In genomic region chr17:2084766-2085647, GRCh38 we compare ENCODE assay signal across 8 cellular contexts. TPM values are rescaled to one million over a fixed set of nuclear protein-coding genes. Genes with fewer than 3 reads are reported as not detected.
DNase-seq lines count a peak whose midpoint lies in the region; FAIRE-seq and TF ChIP-seq lines count a peak whose summit lies in the region.

No MANE protein-coding gene starts in this region.

- WGBS in trophoblast cell (ENCODE audit: extremely low coverage, insufficient coverage, insufficient read length): no CpG with 5 or more reads among the region's 13 CpGs

- peak overlapping the region; percentile 23 for H2BK5ac ChIP-seq in trophoblast cell (ENCODE audit: low read depth, low read length, poor library complexity)

- peak overlapping the region; percentile 11 for H3K18ac ChIP-seq in trophoblast cell (ENCODE audit: low read length)

- in situ Hi-C loops in HAP-1 (cut with MboI; ENCODE audit: low sequenced_read_pairs): no loop called here

- H3K9me3 ChIP-seq in trophoblast cell (ENCODE audit: insufficient read depth, low read depth, low read length): no peaks in the 10 kb centered on the region
- no peaks in the 10 kb centered on the region for H3K9me3 ChIP-seq in HAP-1

- intact Hi-C loops in Calu3 (cut with micrococcal nuclease; ENCODE audit: unreplicated experiment): no loop called here

- H3K79me2 ChIP-seq in trophoblast cell (ENCODE audit: control insufficient read depth, insufficient read depth, low read length, poor library complexity): no peaks in the 10 kb centered on the region

- peaks cover 27 to 39% of the 10 kb centered on the region in 2 experiments for H3K4me1 ChIP-seq in trophoblast cell (ENCODE audit: control insufficient read depth in 1 of 2, insufficient read depth in 2 of 2, low read length in 2 of 2)
- no peaks in the 10 kb centered on the region for H3K4me1 ChIP-seq in HAP-1

- peak overlapping the region; percentile 69 for H3K27ac Mint-ChIP-seq in Calu3 (ENCODE audit: unreplicated experiment)

- no peak for TF ChIP-seq CTCF in Calu3 (IDR thresholded peaks at IDR 0.05; ENCODE audit: unreplicated experiment)
- TF ChIP-seq CTCF in foreskin fibroblast (IDR thresholded peaks at IDR 0.05; ENCODE audit: low read depth, low read length): no peak

- H3K9me3 Mint-ChIP-seq in Calu3 (ENCODE audit: low read depth, unreplicated experiment): no peaks in the 10 kb centered on the region

- peak overlapping the region; percentile 47 for H4K91ac ChIP-seq in trophoblast cell (ENCODE audit: low read depth, low read length)

- H3K36me3 ChIP-seq in trophoblast cell (ENCODE audit: control insufficient read depth in 1 of 2, insufficient read depth in 2 of 2, low read length in 2 of 2): peaks cover 8% of the 10 kb centered on the region in 2 experiments
- H3K36me3 ChIP-seq in HAP-1 (replicated peaks): no peaks in the 10 kb centered on the region; the same call in 1 of the 2 replicates

- peak overlapping the region; percentile 8 for H2AK5ac ChIP-seq in trophoblast cell (ENCODE audit: low read length)

- peak overlapping the region; percentile 54 for H2BK120ac ChIP-seq in trophoblast cell (ENCODE audit: insufficient read depth, low read length, poor library complexity)

- no peaks in the 10 kb centered on the region for H3K27me3 ChIP-seq in trophoblast cell (ENCODE audit: insufficient read depth, low read length)
- no peaks in the 10 kb centered on the region for H3K27me3 ChIP-seq in HAP-1 (ENCODE audit: low read depth)

- no peak overlapping the region for H3K9ac ChIP-seq in trophoblast cell (ENCODE audit: low read length)

- peak overlapping the region; percentile 2 for H3K14ac ChIP-seq in trophoblast cell (ENCODE audit: low read length)

- FAIRE-seq in frontal cortex (lab: Jason Lieb, UNC): no peak

- peak overlapping the region; percentile 71 for H3K27ac ChIP-seq in trophoblast cell (ENCODE audit: low read depth, low read length)

- H3K23ac ChIP-seq in trophoblast cell (ENCODE audit: low read length): no peak overlapping the region

- H3K4me3 ChIP-seq in foreskin fibroblast (ENCODE audit: low read depth in 1 of 2, low read length in 2 of 2): no peak overlapping the region
- no peak overlapping the region for H3K4me3 ChIP-seq in trophoblast cell (ENCODE audit: low read depth, low read length)
- no peak overlapping the region for H3K4me3 ChIP-seq in HAP-1

- peaks cover 32% of the 10 kb centered on the region for H3K4me1 Mint-ChIP-seq in Calu3 (ENCODE audit: low read depth, unreplicated experiment)

- peaks cover 11% of the 10 kb centered on the region for H3K79me1 ChIP-seq in trophoblast cell (ENCODE audit: low read length)

- H3K27me3 Mint-ChIP-seq in Calu3 (ENCODE audit: unreplicated experiment): no peaks in the 10 kb centered on the region

- no peaks in the 10 kb centered on the region for H3K36me3 Mint-ChIP-seq in Calu3 (ENCODE audit: insufficient read depth, unreplicated experiment)

- no peak overlapping the region for H3K4ac ChIP-seq in trophoblast cell (ENCODE audit: low read depth, low read length)

- H3K4me2 ChIP-seq in trophoblast cell (ENCODE audit: low read length): no peak overlapping the region

- CTCF ChIA-PET in Calu3 (lab: Charles Lee): interaction anchor here (0.6 to 0.8 kb wide), 3 partner anchors 160 to 315 kb away, joined by 3 to 4 read pairs (median 3); no protein-coding TSS in a partner anchor

- no TSS peak for BruUV-seq in Calu3 (replicated peaks; lab: Mats Ljungman, UMichigan)

- no peak overlapping the region for H2AFZ ChIP-seq in trophoblast cell (ENCODE audit: insufficient read depth, low read length, poor library complexity)

- no peak overlapping the region for H3K4me3 Mint-ChIP-seq in Calu3 (ENCODE audit: low read depth, unreplicated experiment)

- H4K8ac ChIP-seq in trophoblast cell (ENCODE audit: low read depth, low read length): no peak overlapping the region

- DNase-seq in Calu3: no peak
- peak; percentile 68 for DNase-seq in SK-N-DZ (ENCODE audit: low spot score)
- DNase-seq in foreskin fibroblast: peak; percentile 95 to 96
- peak in 1 of 2 donors; percentile 54 for DNase-seq in trophoblast cell
- DNase-seq in NCI-H2107 treated with DMSO at 0.1 percent for 48 hours (lab: John Stamatoyannopoulos, UW; ENCODE audit: unreplicated experiment): no peak
- no peak for DNase-seq in GOT3 (lab: John Stamatoyannopoulos, UW)
- no peak for DNase-seq in frontal cortex (ENCODE audit: low spot score in 2 of 2)
- no peak for DNase-seq in HAP-1 (ENCODE audit: low spot score in 2 of 2)

- peak overlapping the region; percentile 20 for H2BK12ac ChIP-seq in trophoblast cell (ENCODE audit: low read length)

- no peak overlapping the region for H4K12ac ChIP-seq in trophoblast cell (ENCODE audit: low read depth, low read length)

RNA-seq across cellular contexts. Expression of gene HIC1, which starts 30.1 kb away (rescaled TPM):
- total RNA-seq in Calu3 (2022): 0.61 and 1.2 TPM in 2 replicates
- polyA plus RNA-seq in SK-N-DZ (2014; cell fraction: cytosol; rRNA removed): 0.89 and 4.4 TPM in 2 replicates
- polyA plus RNA-seq in SK-N-DZ (2014; cell fraction: nucleus; rRNA removed): 9.0 and 14.7 TPM in 2 replicates
- 1.4 and 1.7 TPM in 2 replicates for polyA plus RNA-seq in trophoblast cell (2013)
- 3.3 TPM for total RNA-seq in frontal cortex

RNA-seq across cellular contexts. Expression of gene OVCA2, which starts 43.2 kb away (rescaled TPM):
- total RNA-seq in Calu3 (2022) (21.0 and 22.1 TPM in 2 replicates), frontal cortex (14.7 TPM)
- polyA plus RNA-seq in SK-N-DZ (2014; cell fraction: cytosol; rRNA removed): 40.6 and 46.7 TPM in 2 replicates
- 28.2 and 44.6 TPM in 2 replicates for polyA plus RNA-seq in SK-N-DZ (2014; cell fraction: nucleus; rRNA removed)
- polyA plus RNA-seq in trophoblast cell (2013): 40.2 and 44.9 TPM in 2 replicates

RNA-seq across cellular contexts. Expression of gene DPH1, which starts 55.1 kb away (rescaled TPM):
- total RNA-seq in Calu3 (2022) (24.7 and 29.7 TPM in 2 replicates), frontal cortex (21.6 TPM)
- 48.4 and 48.9 TPM in 2 replicates for polyA plus RNA-seq in SK-N-DZ (2014; cell fraction: cytosol; rRNA removed)
- polyA plus RNA-seq in SK-N-DZ (2014; cell fraction: nucleus; rRNA removed): 129 and 146 TPM in 2 replicates
- polyA plus RNA-seq in trophoblast cell (2013): 15.0 and 15.8 TPM in 2 replicates

RNA-seq across cellular contexts. Expression of gene RTN4RL1, which starts 59.9 kb away (rescaled TPM):
- not detected in 2 replicates for total RNA-seq in Calu3 (2022)
- polyA plus RNA-seq in SK-N-DZ (2014; cell fraction: cytosol; rRNA removed): not detected in 2 replicates
- polyA plus RNA-seq in SK-N-DZ (2014; cell fraction: nucleus; rRNA removed): 0.34 TPM in 1 of 2 replicates, not detected in the other
- polyA plus RNA-seq in trophoblast cell (2013): 0.55 and 0.57 TPM in 2 replicates
- 20.4 TPM for total RNA-seq in frontal cortex

Comparison
In these comparisons a context has a peak if more than half of its experiments do, and no peak if none do; other contexts are left out.
1. DNase-seq: peak in SK-N-DZ (single experiment) and foreskin fibroblast (2 of 2); none in Calu3 (single experiment), NCI-H2107 treated with DMSO at 0.1 percent for 48 hours (single experiment), GOT3 (single experiment), frontal cortex (0 of 2) and HAP-1 (0 of 2).